ENCODE assay signal across 8 cellular contexts in the genomic region with DNA sequence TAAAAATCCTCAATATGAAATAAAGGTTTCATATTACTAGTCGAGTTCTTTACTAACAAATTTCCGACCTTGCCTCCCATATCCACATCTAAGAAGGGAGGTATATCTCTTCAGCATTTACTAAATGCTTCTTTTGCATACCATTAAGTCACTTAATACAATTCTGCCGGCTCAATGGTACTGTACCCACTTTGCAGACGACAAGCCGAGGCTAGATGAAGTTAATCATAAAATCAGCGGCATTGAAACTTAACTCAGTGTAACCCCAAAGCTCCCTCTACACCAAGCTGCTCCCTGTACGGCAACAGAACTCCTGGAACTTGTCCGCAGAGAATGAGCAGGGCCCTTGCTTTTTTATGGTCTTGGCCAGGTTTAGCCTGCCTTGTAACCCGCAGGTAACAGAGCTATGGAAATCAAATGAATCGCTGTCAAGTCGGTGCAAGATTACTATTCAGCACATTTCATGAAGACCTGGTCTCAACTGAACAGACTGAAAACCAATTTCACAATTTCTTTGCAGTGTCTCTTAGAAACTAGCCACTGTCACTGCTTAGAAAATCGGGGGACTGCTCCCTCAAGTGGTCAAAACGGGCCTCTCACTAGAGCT. TPM values are rescaled to one million over a fixed set of nuclear protein-coding genes. Genes with fewer than 3 reads are reported as not detected.
DNase-seq lines count a peak whose midpoint lies in the region; TF ChIP-seq lines count a peak whose summit lies in the region.

No MANE protein-coding gene starts in this region.

- in situ Hi-C loops in GM23248 (cut with MboI), result no loop called here

- no peaks in the 10 kb centered on the region for H3K9me2 ChIP-seq in GM23248 (ENCODE audit: insufficient read depth)

- no peak for TF ChIP-seq CTCF in Calu3 (IDR thresholded peaks at IDR 0.05; ENCODE audit: unreplicated experiment)
- TF ChIP-seq CTCF in RWPE1 (conservative IDR thresholded peaks at IDR 0.05; ENCODE audit: low read depth), result no peak
- no peak for TF ChIP-seq CTCF in fibroblast of mammary gland (conservative IDR thresholded peaks at IDR 0.05; ENCODE audit: control insufficient read depth, insufficient read depth, low read depth, low read length)
- no peak for TF ChIP-seq CTCF in parathyroid adenoma (IDR thresholded peaks at IDR 0.05)

- H3K4me3 Mint-ChIP-seq in Calu3 (ENCODE audit: low read depth, unreplicated experiment), result peak overlapping the region; percentile 92

- CTCF ChIA-PET in Calu3 (lab: Charles Lee) (interaction anchor here (0.6 to 2.6 kb wide), 24 partner anchors 9 to 715 kb away, joined by 3 to 64 read pairs (median 4); no protein-coding TSS in a partner anchor), RWPE1 (lab: Yijun Ruan, JAX) (interaction anchor here (0.5 to 3.1 kb wide), 24 partner anchors 9 to 1812 kb away, joined by 3 to 15 read pairs (median 4); no protein-coding TSS in a partner anchor)

- H4K20me1 ChIP-seq in GM23248 (ENCODE audit: insufficient read depth), result no peaks in the 10 kb centered on the region; the same call in 1 of the 2 replicates

- no peak for DNase-seq in Calu3
- DNase-seq in GM23248, result no peak
- no peak for DNase-seq in RWPE1 (ENCODE audit: low spot score)
- DNase-seq in fibroblast of mammary gland (ENCODE audit: low read depth), result no peak
- no peak for DNase-seq in GDM1 (lab: John Stamatoyannopoulos, UW)
- no peak for DNase-seq in hippocampal formation (lab: John Stamatoyannopoulos, UW)
- no peak for DNase-seq in central memory CD4-positive, alpha-beta T cell

- peak overlapping the region; percentile 88 for H3K4me2 ChIP-seq in GM23248 (ENCODE audit: unreplicated experiment)
- peak overlapping the region; percentile 72 for H3K4me2 ChIP-seq in parathyroid adenoma (ENCODE audit: low read length)

- H3K27ac ChIP-seq in GM23248 (peak overlapping the region; percentile 70), RWPE1 (peak overlapping the region; percentile 92), parathyroid adenoma (peak overlapping the region; percentile 91)

- H3K4me1 Mint-ChIP-seq in Calu3 (ENCODE audit: low read depth, unreplicated experiment), result peaks cover 59% of the 10 kb centered on the region

- no peaks in the 10 kb centered on the region for H3K27me3 ChIP-seq in GM23248 (replicated peaks; ENCODE audit: insufficient read depth)
- H3K27me3 ChIP-seq in parathyroid adenoma (ENCODE audit: control insufficient read depth, insufficient read depth, low read length), result no peaks in the 10 kb centered on the region

- H3K36me3 ChIP-seq in GM23248 (ENCODE audit: low read depth) (no peaks in the 10 kb centered on the region), parathyroid adenoma (ENCODE audit: control insufficient read depth, insufficient read depth, low read length) (no peaks in the 10 kb centered on the region)

- H2AFZ ChIP-seq in GM23248, result peak overlapping the region; percentile 92
- H2AFZ ChIP-seq in parathyroid adenoma, result peak overlapping the region; percentile 91

- H3K4me1 ChIP-seq in GM23248 (ENCODE audit: insufficient read depth), result peaks cover 49% of the 10 kb centered on the region
- no peaks in the 10 kb centered on the region for H3K4me1 ChIP-seq in parathyroid adenoma

- H3K27me3 Mint-ChIP-seq in Calu3 (ENCODE audit: unreplicated experiment), result no peaks in the 10 kb centered on the region

- BruUV-seq in Calu3 (replicated peaks; lab: Mats Ljungman, UMichigan), result no TSS peak

- peaks cover 33% of the 10 kb centered on the region for H3F3A ChIP-seq in GM23248 (ENCODE audit: insufficient read depth)

- H3K9ac ChIP-seq in GM23248 (peak overlapping the region; percentile 86), parathyroid adenoma (no peak overlapping the region)

- H3K4me3 ChIP-seq in GM23248, result peak overlapping the region; percentile 96
- H3K4me3 ChIP-seq in fibroblast of mammary gland (ENCODE audit: control insufficient read depth, low read depth, low read length), result peak overlapping the region; percentile 95
- peak overlapping the region; percentile 72 for H3K4me3 ChIP-seq in parathyroid adenoma (ENCODE audit: low read depth, low read length)

- peaks cover 72% of the 10 kb centered on the region for H3K79me2 ChIP-seq in GM23248 (ENCODE audit: insufficient read depth)
- no peaks in the 10 kb centered on the region for H3K79me2 ChIP-seq in parathyroid adenoma

- WGBS in GM23248 (ENCODE audit: low coverage in 1 of 2, low lambda C conversion rate in 2 of 2, missing lambda C conversion rate in 2 of 2), 2 experiments, result 0 to 1% methylated on average over 13 of the region's 13 CpGs

- H3K9me3 ChIP-seq in GM23248 (ENCODE audit: low read depth), result no peaks in the 10 kb centered on the region
- no peaks in the 10 kb centered on the region for H3K9me3 ChIP-seq in parathyroid adenoma (ENCODE audit: control insufficient read depth, low read length)

- H3K9me3 Mint-ChIP-seq in Calu3 (ENCODE audit: low read depth, unreplicated experiment), result no peaks in the 10 kb centered on the region

- peaks cover 56% of the 10 kb centered on the region for H3K36me3 Mint-ChIP-seq in Calu3 (ENCODE audit: insufficient read depth, unreplicated experiment)

- POLR2A ChIA-PET in RWPE1 (lab: Yijun Ruan, JAX; ENCODE audit: low non-redundant PET), result no interaction called here

- intact Hi-C loops in Calu3 (cut with micrococcal nuclease; ENCODE audit: unreplicated experiment), result loop anchor here (1.0 kb wide), 2 partner anchors 22 to 353 kb away; no protein-coding TSS in a partner anchor

- peak overlapping the region; percentile 92 for H3K27ac Mint-ChIP-seq in Calu3 (ENCODE audit: unreplicated experiment)

RNA-seq across cellular contexts. Expression of a gene that starts 0.7 kb away (rescaled TPM):
- total RNA-seq in Calu3 (2022), result 35.3 and 36.5 TPM in 2 replicates
- 9.6 and 12.1 TPM in 2 replicates for total RNA-seq in GM23248 (2014; rRNA removed; shearing (Covaris generic))
- polyA plus RNA-seq in GM23248 (2016; fragmentation: Nextera tagmentation; extraction: Ambion mirVana), result 9.8 and 11.8 TPM in 2 replicates

RNA-seq across cellular contexts. Expression of a gene that starts 0.9 kb away (rescaled TPM):
- total RNA-seq in Calu3 (2022), result 37.7 and 44.0 TPM in 2 replicates
- 8.2 and 10.5 TPM in 2 replicates for total RNA-seq in GM23248 (2014; rRNA removed; shearing (Covaris generic))
- 7.6 and 9.7 TPM in 2 replicates for polyA plus RNA-seq in GM23248 (2016; fragmentation: Nextera tagmentation; extraction: Ambion mirVana)
